In genomic region chr4:11602606-11603355, GRCh38 we compare ENCODE assay signal across 22 cellular contexts.
DNase-seq lines count a peak whose midpoint lies in the region; ATAC-seq, FAIRE-seq and TF ChIP-seq lines count a peak whose summit lies in the region.
"Had no signal": no experiment of that assay in that cellular context is flagged by ENCODE, and none has a peak within 500 bp of the region (broad histone marks: within the 10 kb centered on the region; RNA-seq: fewer than 3 reads in every experiment).

No MANE protein-coding gene starts in this region.

- H3K23ac ChIP-seq in IMR-90 (ENCODE audit: low read depth, low read length): no peak overlapping the region

- no peaks in the 10 kb centered on the region for H3F3A ChIP-seq in GM23338 (replicated peaks; ENCODE audit: low read depth)

- H3K79me1 ChIP-seq in IMR-90 (ENCODE audit: low read depth in 1 of 2, low read length in 2 of 2): no peaks in the 10 kb centered on the region

- H3K4me3 Mint-ChIP-seq in GM23338: no peak overlapping the region
- H3K4me3 Mint-ChIP-seq: B cell; CD4-positive, CD25-positive, alpha-beta regulatory T cell; CD8-positive, alpha-beta T cell had no signal

- in situ Hi-C loops in IMR-90 (cut with MboI; ENCODE audit: low sequenced_read_pairs): no loop called here

- H3K27ac Mint-ChIP-seq in GM23338: 0 out of 2 replicates have a peak overlapping the region, but pooled peaks have one; percentile 76
- H3K27ac Mint-ChIP-seq: B cell; CD4-positive, CD25-positive, alpha-beta regulatory T cell; CD8-positive, alpha-beta T cell had no signal

- H3K27me3 ChIP-seq in GM23338 (ENCODE audit: insufficient read depth) (no peaks in the 10 kb centered on the region), IMR-90 (ENCODE audit: control insufficient read depth, insufficient read depth, low read length) (no peaks in the 10 kb centered on the region), bronchial epithelial cell (ENCODE audit: control insufficient read depth, insufficient read depth, low read length) (no peaks in the 10 kb centered on the region)
- H3K27me3 ChIP-seq: BLaER1 had no signal

- H4K8ac ChIP-seq in IMR-90 (ENCODE audit: low read depth in 2 of 2, low read length in 2 of 2): no peak overlapping the region

- no TSS peak for BruUV-seq in IMR-90 (replicated peaks; lab: Mats Ljungman, UMichigan)

- WGBS in IMR-90 (ENCODE audit: extremely low coverage in 2 of 2, insufficient read length in 1 of 2), 2 experiments: no CpG with 5 or more reads among the region's 7 CpGs

- H3K4me1 ChIP-seq in GM23338 (ENCODE audit: insufficient read depth): peaks cover 20% of the 10 kb centered on the region; the same call in 1 of the 2 replicates
- H3K4me1 ChIP-seq in IMR-90 (ENCODE audit: control insufficient read depth, insufficient read depth, low read length): peaks cover 5% of the 10 kb centered on the region
- H3K4me1 ChIP-seq: HAP-1 had no signal

- CTCF ChIA-PET in IMR-90 (lab: Yijun Ruan, JAX): interaction anchor here (2.6 kb wide), 1 partner anchor 12 kb away, joined by 8 read pairs; no protein-coding TSS in a partner anchor

- peak overlapping the region; percentile 44; the same call in 1 of the 2 replicates for H3K18ac ChIP-seq in IMR-90 (ENCODE audit: low read depth, low read length)

- H2BK120ac ChIP-seq in IMR-90 (ENCODE audit: low read depth, low read length): no peak overlapping the region

- H3K56ac ChIP-seq in IMR-90 (ENCODE audit: extremely low read depth, insufficient read depth, low read length): no peak overlapping the region

- no peaks in the 10 kb centered on the region for H3K9me2 ChIP-seq in GM23338 (ENCODE audit: insufficient read depth)

- H3K9me1 ChIP-seq in IMR-90 (ENCODE audit: insufficient read depth, low read length): peaks cover 8% of the 10 kb centered on the region; the same call in 1 of the 2 replicates

- no peak overlapping the region for H2AK9ac ChIP-seq in IMR-90 (replicated peaks; ENCODE audit: low read depth, low read length, poor library complexity)

- no peak overlapping the region for H3K27ac ChIP-seq in GM23338 (ENCODE audit: low read depth)
- H3K27ac ChIP-seq in IMR-90 (ENCODE audit: insufficient read depth, low read length): no peak overlapping the region
- H3K27ac ChIP-seq: BLaER1, GM23248 had no signal

- no peaks in the 10 kb centered on the region for H3K36me3 ChIP-seq in GM23338 (ENCODE audit: insufficient read depth)
- no peaks in the 10 kb centered on the region for H3K36me3 ChIP-seq in IMR-90 (ENCODE audit: control insufficient read depth, insufficient read depth, low read length)
- no peaks in the 10 kb centered on the region for H3K36me3 ChIP-seq in bronchial epithelial cell (ENCODE audit: control insufficient read depth, insufficient read depth, low read length)
- H3K36me3 ChIP-seq: BLaER1, HAP-1 had no signal

- no peaks in the 10 kb centered on the region for H3K79me2 ChIP-seq in GM23338 (replicated peaks; ENCODE audit: insufficient read depth)

- no peak overlapping the region for H2BK20ac ChIP-seq in IMR-90 (ENCODE audit: low read depth, low read length)

- H3K27me3 Mint-ChIP-seq in GM23338 (ENCODE audit: insufficient read depth, low read depth, poor library complexity): no peaks in the 10 kb centered on the region
- H3K27me3 Mint-ChIP-seq: B cell had no signal

- no peak overlapping the region for H3K4ac ChIP-seq in IMR-90 (ENCODE audit: low read depth, low read length)

- H3K9me3 ChIP-seq in IMR-90 (ENCODE audit: control insufficient read depth, insufficient read depth, low read length): no peaks in the 10 kb centered on the region
- H3K9me3 ChIP-seq: BLaER1, HAP-1 had no signal

- DNase-seq in GM23338 (ENCODE audit: low spot score) (no peak), IMR-90 (peak; percentile 65), bronchial epithelial cell (ENCODE audit: low read depth) (peak; percentile 59), fibroblast of pulmonary artery (ENCODE audit: low read depth) (peak; percentile 32), NCI-H2196 treated with DMSO at 0.1 percent for 48 hours (lab: John Stamatoyannopoulos, UW; ENCODE audit: unreplicated experiment) (no peak), NCI-H2081 (lab: John Stamatoyannopoulos, UW) (no peak), NK-92 (lab: John Stamatoyannopoulos, UW; ENCODE audit: unreplicated experiment) (no peak)
- DNase-seq in NK-92 treated with Interleukin-12 subunit alpha and Interleukin-12 subunit beta, amount 100 ng/mL, for 24 hours (lab: John Stamatoyannopoulos, UW): no peak
- DNase-seq: CD4-positive, CD25-positive, alpha-beta regulatory T cell; CD8-positive, alpha-beta T cell; DMS 273 treated with DMSO at 0.1 percent for 48 hours; DMS79; EL; GDM1; GM23248 had no signal

- H4K5ac ChIP-seq in IMR-90 (ENCODE audit: low read depth, low read length): no peak overlapping the region

- H3K4me1 Mint-ChIP-seq in GM23338: peaks cover 19% of the 10 kb centered on the region
- H3K4me1 Mint-ChIP-seq: B cell; CD4-positive, CD25-positive, alpha-beta regulatory T cell had no signal

- intact Hi-C loops in IMR-90 (cut with micrococcal nuclease): no loop called here

- H4K20me1 ChIP-seq in GM23338 (replicated peaks; ENCODE audit: insufficient read depth) (no peaks in the 10 kb centered on the region), IMR-90 (ENCODE audit: insufficient read depth, low read length) (no peaks in the 10 kb centered on the region)
- H4K20me1 ChIP-seq: BLaER1 had no signal

- TF ChIP-seq RAD21 in IMR-90 (IDR thresholded peaks at IDR 0.05; ENCODE audit: low read length): no peak

- no peak overlapping the region for H4K91ac ChIP-seq in IMR-90 (ENCODE audit: insufficient read depth, low read depth, low read length)

- TF ChIP-seq CTCF in GM23338 (conservative IDR thresholded peaks at IDR 0.05; ENCODE audit: low read depth in 2 of 2): no peak
- no peak for TF ChIP-seq CTCF in IMR-90 (conservative IDR thresholded peaks at IDR 0.05; ENCODE audit: low read depth, low read length)
- no peak for TF ChIP-seq CTCF in bronchial epithelial cell (IDR thresholded peaks at IDR 0.05; ENCODE audit: insufficient read depth, low read length, severe bottlenecking)
- TF ChIP-seq CTCF in fibroblast of pulmonary artery (IDR thresholded peaks at IDR 0.05; ENCODE audit: low read length, missing control alignments): no peak

- POLR2A ChIA-PET in IMR-90 (lab: Charles Lee; ENCODE audit: unreplicated experiment): no interaction called here

- no peak overlapping the region for H2AK5ac ChIP-seq in IMR-90 (ENCODE audit: low read depth, low read length)

- no peaks in the 10 kb centered on the region for H3K36me3 Mint-ChIP-seq in GM23338 (ENCODE audit: low read depth)
- H3K36me3 Mint-ChIP-seq: CD4-positive, CD25-positive, alpha-beta regulatory T cell; CD8-positive, alpha-beta T cell had no signal

- no peak for TF ChIP-seq POLR2A in IMR-90 (IDR thresholded peaks at IDR 0.05; ENCODE audit: low read depth, low read length)

- no peak overlapping the region for H3K14ac ChIP-seq in IMR-90 (replicated peaks; ENCODE audit: low read depth, low read length)

- FAIRE-seq in bronchial epithelial cell (lab: Jason Lieb, UNC): no peak
- FAIRE-seq: D721Med, GM12878, GM19239, H54 had no signal

- H2AFZ ChIP-seq in GM23338 (no peak overlapping the region), IMR-90 (replicated peaks; ENCODE audit: low read length, poor library complexity) (no peak overlapping the region)
- H2AFZ ChIP-seq: GM23248 had no signal

- H2BK5ac ChIP-seq in IMR-90 (ENCODE audit: low read depth, low read length, poor library complexity, severe bottlenecking): no peak overlapping the region

- dilution Hi-C loops in IMR-90 (cut with HindIII; ENCODE audit: low sequenced_read_pairs, unreplicated experiment): no loop called here

- peak overlapping the region; percentile 3; the same call in 1 of the 3 replicates for H2BK15ac ChIP-seq in IMR-90 (ENCODE audit: low read depth, low read length)

- H3K4me2 ChIP-seq in GM23338 (no peak overlapping the region), IMR-90 (ENCODE audit: low read depth, low read length) (peak overlapping the region; percentile 66; the same call in 1 of the 2 replicates)
- H3K4me2 ChIP-seq: BLaER1 had no signal

- H3K4me3 ChIP-seq in GM23338: no peak overlapping the region
- no peak overlapping the region for H3K4me3 ChIP-seq in IMR-90 (ENCODE audit: insufficient read depth, low read depth, low read length)
- no peak overlapping the region for H3K4me3 ChIP-seq in bronchial epithelial cell (ENCODE audit: low read depth, low read length)
- no peak overlapping the region for H3K4me3 ChIP-seq in fibroblast of pulmonary artery (replicated peaks; ENCODE audit: low read depth, low read length)
- H3K4me3 ChIP-seq: BLaER1, GM12878, GM23248, HAP-1 had no signal

- no peaks in the 10 kb centered on the region for H3K9me3 Mint-ChIP-seq in GM23338
- H3K9me3 Mint-ChIP-seq: CD8-positive, alpha-beta T cell had no signal

- ATAC-seq in GM23338 (no peak), IMR-90 (ENCODE audit: low read depth) (peak; percentile 50)
- ATAC-seq: CD8-positive, alpha-beta T cell; GM12878 had no signal

- H3K9ac ChIP-seq in IMR-90 (ENCODE audit: low read depth, low read length): no peak overlapping the region
- H3K9ac ChIP-seq: BLaER1, GM23248 had no signal

TF ChIP-seq in IMR-90, 13 proteins besides CTCF, POLR2A, EP300 and RAD21:
- TF ChIP-seq NFE2L2 (IDR thresholded peaks at IDR 0.05; ENCODE audit: low read depth, low read length) (0 out of 2 replicates have a peak, but pooled peaks have one; percentile 15), ELK1 (IDR thresholded peaks at IDR 0.05; ENCODE audit: borderline replicate concordance, low read depth, low read length) (no peak), USF2 (IDR thresholded peaks at IDR 0.05; ENCODE audit: low read depth, low read length) (no peak), MXI1 (IDR thresholded peaks at IDR 0.05; ENCODE audit: borderline replicate concordance, low read depth, low read length) (no peak)
TF ChIP-seq in IMR-90: peak in this region for 1.

Comparison
In these comparisons a context has a peak if more than half of its experiments do, and no peak if none do; other contexts are left out.
1. DNase-seq: peak in IMR-90 (single experiment), bronchial epithelial cell (single experiment) and fibroblast of pulmonary artery (single experiment); none in GM23338 (single experiment), NCI-H2196 treated with DMSO at 0.1 percent for 48 hours (single experiment), NK-92 treated with Interleukin-12 subunit alpha and Interleukin-12 subunit beta, amount 100 ng/mL, for 24 hours (single experiment), NCI-H2081 (0 of 2) and NK-92 (single experiment).